Comparison of ENCODE assay signal across 1 cellular context in genomic region chr10:11611248-11612003, GRCh38.
A peak's percentile ranks its signal among the peaks of the same experiment; 100 is the strongest.
TF ChIP-seq lines count a peak whose summit lies in the region.

TSS of gene USP6NL (minus strand) at chr10:11611650. CDS start at chr10:11597634, 14,016 bp downstream.

TF ChIP-seq in HepG2, 621 proteins besides CTCF, POLR2A, EP300 and RAD21 (continued from another document and continues in another):
- no peak for TF ChIP-seq ZBTB49 (CRISPR knock-in tag; IDR thresholded peaks at IDR 0.05; ENCODE audit: borderline replicate concordance)
- TF ChIP-seq ARID3A (IDR thresholded peaks at IDR 0.05; ENCODE audit: low read depth, low read length): no peak
- no peak for TF ChIP-seq PHF20 (CRISPR knock-in tag; IDR thresholded peaks at IDR 0.05)
- TF ChIP-seq ZEB1 (IDR thresholded peaks at IDR 0.05; ENCODE audit: insufficient replicate concordance, low read depth): no peak
- TF ChIP-seq ZBTB3 (CRISPR knock-in tag; IDR thresholded peaks at IDR 0.05; ENCODE audit: borderline replicate concordance, low read depth): no peak
- no peak for TF ChIP-seq ZNF644 (CRISPR knock-in tag; IDR thresholded peaks at IDR 0.05; ENCODE audit: low read depth)
- TF ChIP-seq MXD4 (CRISPR knock-in tag; IDR thresholded peaks at IDR 0.05): no peak
- TF ChIP-seq ATF5 (CRISPR knock-in tag; IDR thresholded peaks at IDR 0.05; ENCODE audit: low read depth): 0 out of 2 replicates have a peak, but pooled peaks have one; percentile 61
- TF ChIP-seq KIAA2018 (CRISPR knock-in tag; IDR thresholded peaks at IDR 0.05; ENCODE audit: borderline replicate concordance): no peak
- no peak for TF ChIP-seq ZNF3 (CRISPR knock-in tag; IDR thresholded peaks at IDR 0.05)
- no peak for TF ChIP-seq ZNF777 (CRISPR knock-in tag; IDR thresholded peaks at IDR 0.05)
- no peak for TF ChIP-seq ZFP41 (CRISPR knock-in tag; IDR thresholded peaks at IDR 0.05; ENCODE audit: borderline replicate concordance)
- TF ChIP-seq KLF6 (CRISPR knock-in tag; IDR thresholded peaks at IDR 0.05): no peak
- TF ChIP-seq CSRNP2 (CRISPR knock-in tag; conservative IDR thresholded peaks at IDR 0.05; ENCODE audit: low read depth): no peak
- TF ChIP-seq NFRKB (IDR thresholded peaks at IDR 0.05): no peak
- no peak for TF ChIP-seq NONO (IDR thresholded peaks at IDR 0.05)
- peak; percentile 38; the same call in 1 of the 2 replicates for TF ChIP-seq NONO (CRISPR knock-in tag; conservative IDR thresholded peaks at IDR 0.05)
- no peak for TF ChIP-seq MZF1 (CRISPR knock-in tag; IDR thresholded peaks at IDR 0.05; ENCODE audit: borderline replicate concordance)
- no peak for TF ChIP-seq DRAP1 (CRISPR knock-in tag; IDR thresholded peaks at IDR 0.05)
- TF ChIP-seq ZNF674 (CRISPR knock-in tag; IDR thresholded peaks at IDR 0.05; ENCODE audit: low read depth): no peak
- TF ChIP-seq SMARCE1 (IDR thresholded peaks at IDR 0.05; ENCODE audit: borderline replicate concordance): no peak
- peak; percentile 26; the same call in 1 of the 2 replicates for TF ChIP-seq HDAC1 (CRISPR knock-in tag; IDR thresholded peaks at IDR 0.05)
- no peak for TF ChIP-seq ELF4 (CRISPR knock-in tag; IDR thresholded peaks at IDR 0.05; ENCODE audit: borderline replicate concordance)
- no peak for TF ChIP-seq THAP8 (CRISPR knock-in tag; IDR thresholded peaks at IDR 0.05; ENCODE audit: borderline replicate concordance)
- no peak for TF ChIP-seq ZNF784 (CRISPR knock-in tag; IDR thresholded peaks at IDR 0.05; ENCODE audit: borderline replicate concordance)
- TF ChIP-seq GATAD2A (CRISPR knock-in tag; IDR thresholded peaks at IDR 0.05): no peak
- TF ChIP-seq BCL3 (CRISPR knock-in tag; IDR thresholded peaks at IDR 0.05): no peak
- TF ChIP-seq SYNCRIP (IDR thresholded peaks at IDR 0.05; ENCODE audit: insufficient read depth, low read depth, low read length): no peak
- TF ChIP-seq SP4 (CRISPR knock-in tag; IDR thresholded peaks at IDR 0.05): peak; percentile 67; the same call in 1 of the 2 replicates
- no peak for TF ChIP-seq MLLT10 (CRISPR knock-in tag; IDR thresholded peaks at IDR 0.05)
- no peak for TF ChIP-seq LRRFIP1 (CRISPR knock-in tag; conservative IDR thresholded peaks at IDR 0.05)
- TF ChIP-seq ZBTB4 (CRISPR knock-in tag; IDR thresholded peaks at IDR 0.05; ENCODE audit: borderline replicate concordance): no peak
